14 cellular contexts compared by ENCODE assay signal in the genomic region with DNA sequence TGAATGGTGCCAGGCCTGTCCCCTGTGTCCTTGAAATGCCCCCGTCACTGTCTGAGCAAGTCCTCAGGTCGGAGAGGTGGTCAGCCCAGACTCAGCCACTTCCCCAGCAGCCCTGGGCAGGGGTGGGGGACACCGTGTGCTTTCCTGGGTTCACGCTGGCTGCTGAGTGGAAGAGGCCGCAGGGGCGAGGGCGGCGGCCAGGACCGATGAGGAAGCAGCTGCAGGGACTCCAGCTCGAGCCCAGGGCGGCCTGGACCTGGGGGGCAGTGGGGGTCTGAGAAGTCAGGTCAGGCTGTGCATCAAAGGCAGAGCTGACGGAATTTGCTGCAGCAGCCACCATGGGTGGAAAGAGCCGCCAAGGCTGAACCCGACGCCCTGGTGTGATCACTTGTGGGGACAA.
"Had no signal": no experiment of that assay in that cellular context is flagged by ENCODE, and none has a peak within 500 bp of the region (broad histone marks: within the 10 kb centered on the region; RNA-seq: fewer than 3 reads in every experiment).

No MANE protein-coding gene starts in this region.

- H3K4me1 ChIP-seq: body of pancreas, testis had no signal

- H3K27ac Mint-ChIP-seq: dendritic cell treated with granulocyte-macrophage colony-stimulating factor and Interleukin-4, amounts not matched to agents 40 ng/mL and 50 ng/mL, for 4 days; immature natural killer cell; nephron progenitor cell; stimulated activated naive CD8-positive, alpha-beta T cell treated with anti-CD3 and anti-CD28 coated beads, Interleukin-15, amount 100 ng/mL, for 72 hours; WTC11 had no signal

- H3K4me3 Mint-ChIP-seq: central memory CD8-positive, alpha-beta T cell; dendritic cell treated with granulocyte-macrophage colony-stimulating factor and Interleukin-4, amounts not matched to agents 40 ng/mL and 50 ng/mL, for 4 days; immature natural killer cell; nephron progenitor cell; WTC11 had no signal

- DNase-seq: activated naive CD4-positive, alpha-beta T cell treated with Interleukin-2 at 50 U/mL for 16 hours; body of pancreas; immature natural killer cell; left colon; mammary epithelial cell; nephron progenitor cell; SK-N-SH; stimulated activated CD4-positive, alpha-beta T cell treated with anti-CD3 and anti-CD28 coated beads, Interleukin-4, amount 100 ng/mL, for 1 hour; stimulated activated CD8-positive, alpha-beta memory T cell treated with anti-CD3 and anti-CD28 coated beads, Interleukin-4, amount 100 ng/mL, for 48 hours; stimulated activated naive CD8-positive, alpha-beta T cell treated with anti-CD3 and anti-CD28 coated beads, Interleukin-15, amount 100 ng/mL, for 72 hours; testis had no signal

- H3K27me3 ChIP-seq: testis had no signal

- H3K27ac ChIP-seq: body of pancreas, testis had no signal

- H3K9me3 Mint-ChIP-seq: central memory CD8-positive, alpha-beta T cell; dendritic cell treated with granulocyte-macrophage colony-stimulating factor and Interleukin-4, amounts not matched to agents 40 ng/mL and 50 ng/mL, for 4 days; immature natural killer cell; nephron progenitor cell; stimulated activated naive CD8-positive, alpha-beta T cell treated with anti-CD3 and anti-CD28 coated beads, Interleukin-15, amount 100 ng/mL, for 72 hours; WTC11 had no signal

- H3K36me3 Mint-ChIP-seq: immature natural killer cell, WTC11 had no signal

- ATAC-seq: body of pancreas; left colon; stimulated activated naive CD8-positive, alpha-beta T cell treated with anti-CD3 and anti-CD28 coated beads, Interleukin-15, amount 100 ng/mL, for 72 hours; WTC11 had no signal

- H3K9me3 ChIP-seq: body of pancreas, SK-N-SH, testis had no signal

- H3K4me1 Mint-ChIP-seq: immature natural killer cell, WTC11 had no signal

- H3K4me3 ChIP-seq: body of pancreas, testis had no signal
